In genomic region chr1:209425959-209426358, GRCh38 we compare ENCODE assay signal across 20 cellular contexts.
DNase-seq lines count a peak whose midpoint lies in the region; ATAC-seq and TF ChIP-seq lines count a peak whose summit lies in the region.
"Had no signal": no experiment of that assay in that cellular context is flagged by ENCODE, and none has a peak within 500 bp of the region (broad histone marks: within the 10 kb centered on the region; RNA-seq: fewer than 3 reads in every experiment).

No MANE protein-coding gene starts in this region.

- H3K23ac ChIP-seq in neuronal stem cell (ENCODE audit: low read depth, low read length, poor library complexity), result no peak overlapping the region

- H2AFZ ChIP-seq in neuronal stem cell (ENCODE audit: low read length), result no peak overlapping the region

- CTCF ChIA-PET in activated CD4-positive, alpha-beta T cell treated with anti-CD3 and anti-CD28 coated beads, Interleukin-2, amount 10 ng/mL, durations not matched to agents 7 days and 5 days (lab: Charles Lee), result no interaction called here
- CTCF ChIA-PET in activated CD4-positive, alpha-beta T cell treated with anti-CD3 and anti-CD28 coated beads for 36 hours (lab: Charles Lee), result no interaction called here

- POLR2A ChIA-PET in activated CD4-positive, alpha-beta T cell treated with anti-CD3 and anti-CD28 coated beads, Interleukin-2, amount 10 ng/mL, durations not matched to agents 7 days and 5 days (lab: Charles Lee), result no interaction called here
- POLR2A ChIA-PET in activated CD4-positive, alpha-beta T cell treated with anti-CD3 and anti-CD28 coated beads for 36 hours (lab: Charles Lee), result no interaction called here

- H3K14ac ChIP-seq in neuronal stem cell (ENCODE audit: low read length), result no peak overlapping the region

- peaks cover 6% of the 10 kb centered on the region for H3K27me3 Mint-ChIP-seq in activated CD4-positive, alpha-beta T cell treated with anti-CD3 and anti-CD28 coated beads, Interleukin-2, amount 10 ng/mL, durations not matched to agents 7 days and 5 days
- peaks cover 11% of the 10 kb centered on the region for H3K27me3 Mint-ChIP-seq in activated CD4-positive, alpha-beta T cell treated with anti-CD3 and anti-CD28 coated beads for 36 hours

- no CpG with 5 or more reads among the region's 5 CpGs for WGBS in neuronal stem cell (ENCODE audit: extremely low coverage in 2 of 2, insufficient read length in 2 of 2, insufficient replicate concordance in 1 of 2), 2 donors

- H2BK5ac ChIP-seq in neuronal stem cell (ENCODE audit: low read length), result no peak overlapping the region

- H3K27ac ChIP-seq in coronary artery (no peak overlapping the region), neuronal stem cell (replicated peaks; ENCODE audit: low read length) (no peak overlapping the region)
- H3K27ac ChIP-seq: C4-2B had no signal

- ATAC-seq in activated CD4-positive, alpha-beta T cell treated with anti-CD3 and anti-CD28 coated beads for 36 hours, result no peak
- ATAC-seq: SK-N-SH treated with all-trans-retinoic acid at 6 μM for 48 hours had no signal

- H3K4me1 ChIP-seq in neuronal stem cell (ENCODE audit: control insufficient read depth in 2 of 2, insufficient read depth in 1 of 2, low read depth in 1 of 2, low read length in 2 of 2), result peaks cover 0 to 34% of the 10 kb centered on the region in 2 donors

- no peak overlapping the region for H4K91ac ChIP-seq in neuronal stem cell (ENCODE audit: low read depth, low read length, poor library complexity)

- peak; percentile 6 for DNase-seq in activated CD4-positive, alpha-beta T cell treated with anti-CD3 and anti-CD28 coated beads, Interleukin-2, amount 10 ng/mL, durations not matched to agents 7 days and 5 days
- DNase-seq in activated CD4-positive, alpha-beta T cell treated with anti-CD3 and anti-CD28 coated beads for 36 hours, result no peak
- DNase-seq in GDM1 (lab: John Stamatoyannopoulos, UW) (peak; percentile 64), coronary artery (ENCODE audit: low spot score) (peak; percentile 4), neuronal stem cell (ENCODE audit: low spot score) (no peak), head of caudate nucleus (no peak), SHP77 treated with DMSO at 0.1 percent for 48 hours (lab: John Stamatoyannopoulos, UW) (no peak), H4 (ENCODE audit: low spot score) (no peak)
- DNase-seq: 8988T, GF-D8, H9, MM.1S, NCI-H1048, NCI-H1436, NCI-H1930, NCI-H226, NCI-H510A treated with DMSO at 0.1 percent for 48 hours, NCI-H748 treated with DMSO at 0.1 percent for 48 hours had no signal

- no peak for TF ChIP-seq CTCF in coronary artery (IDR thresholded peaks at IDR 0.05)

- H2AK5ac ChIP-seq in neuronal stem cell (ENCODE audit: low read depth, low read length), result no peak overlapping the region

- no peaks in the 10 kb centered on the region for H3K9me3 Mint-ChIP-seq in activated CD4-positive, alpha-beta T cell treated with anti-CD3 and anti-CD28 coated beads, Interleukin-2, amount 10 ng/mL, durations not matched to agents 7 days and 5 days
- no peaks in the 10 kb centered on the region for H3K9me3 Mint-ChIP-seq in activated CD4-positive, alpha-beta T cell treated with anti-CD3 and anti-CD28 coated beads for 36 hours (ENCODE audit: low read depth)
- H3K9me3 Mint-ChIP-seq: H9 had no signal

- peak overlapping the region; percentile 35 for H3K18ac ChIP-seq in neuronal stem cell (ENCODE audit: low read length)

- no peak overlapping the region for H3K4me3 ChIP-seq in coronary artery
- H3K4me3 ChIP-seq in neuronal stem cell (ENCODE audit: low read length in 2 of 2), result no peak overlapping the region

- H3K4me2 ChIP-seq in neuronal stem cell (ENCODE audit: insufficient read depth, low read length, poor library complexity, severe bottlenecking), result no peak overlapping the region

- peak overlapping the region; percentile 26 for H2BK15ac ChIP-seq in neuronal stem cell (ENCODE audit: low read length)

- H3K9me3 ChIP-seq in neuronal stem cell (replicated peaks in 1 of 2; ENCODE audit: control insufficient read depth in 2 of 2, insufficient read depth in 1 of 2, low read depth in 1 of 2, low read length in 2 of 2), result no peaks in the 10 kb centered on the region

- H3K27ac Mint-ChIP-seq in activated CD4-positive, alpha-beta T cell treated with anti-CD3 and anti-CD28 coated beads, Interleukin-2, amount 10 ng/mL, durations not matched to agents 7 days and 5 days, result no peak overlapping the region
- no peak overlapping the region for H3K27ac Mint-ChIP-seq in activated CD4-positive, alpha-beta T cell treated with anti-CD3 and anti-CD28 coated beads for 36 hours
- H3K27ac Mint-ChIP-seq: H9 had no signal

- no peaks in the 10 kb centered on the region for H3K36me3 ChIP-seq in neuronal stem cell (replicated peaks in 1 of 2; ENCODE audit: control insufficient read depth in 2 of 2, insufficient read depth in 2 of 2, low read length in 2 of 2)

- no peaks in the 10 kb centered on the region for H3K79me1 ChIP-seq in neuronal stem cell (ENCODE audit: low read depth, low read length)

- H3K4me3 Mint-ChIP-seq in activated CD4-positive, alpha-beta T cell treated with anti-CD3 and anti-CD28 coated beads, Interleukin-2, amount 10 ng/mL, durations not matched to agents 7 days and 5 days, result no peak overlapping the region
- no peak overlapping the region for H3K4me3 Mint-ChIP-seq in activated CD4-positive, alpha-beta T cell treated with anti-CD3 and anti-CD28 coated beads for 36 hours
- H3K4me3 Mint-ChIP-seq: H9 had no signal

- H3K4me1 Mint-ChIP-seq in activated CD4-positive, alpha-beta T cell treated with anti-CD3 and anti-CD28 coated beads, Interleukin-2, amount 10 ng/mL, durations not matched to agents 7 days and 5 days, result peaks cover 6% of the 10 kb centered on the region
- H3K4me1 Mint-ChIP-seq in activated CD4-positive, alpha-beta T cell treated with anti-CD3 and anti-CD28 coated beads for 36 hours, result no peaks in the 10 kb centered on the region

- intact Hi-C loops in activated CD4-positive, alpha-beta T cell treated with anti-CD3 and anti-CD28 coated beads for 36 hours (cut with DNase I, micrococcal nuclease), result no loop called here
- intact Hi-C loops in head of caudate nucleus (cut with DNase I), result no loop called here

- no peak overlapping the region for H4K8ac ChIP-seq in neuronal stem cell (ENCODE audit: low read depth, low read length)

- H2BK120ac ChIP-seq in neuronal stem cell (ENCODE audit: low read depth, low read length), result no peak overlapping the region

- no peak overlapping the region for H2BK12ac ChIP-seq in neuronal stem cell (ENCODE audit: low read length)

- H3K27me3 ChIP-seq in neuronal stem cell (ENCODE audit: control insufficient read depth in 3 of 3, insufficient read depth in 3 of 3, low read depth in 1 of 3, low read length in 3 of 3), result no peaks in the 10 kb centered on the region

- no peak overlapping the region for H3K9ac ChIP-seq in neuronal stem cell (ENCODE audit: low read depth, low read length, poor library complexity)

- no peaks in the 10 kb centered on the region for H3K36me3 Mint-ChIP-seq in activated CD4-positive, alpha-beta T cell treated with anti-CD3 and anti-CD28 coated beads, Interleukin-2, amount 10 ng/mL, durations not matched to agents 7 days and 5 days (ENCODE audit: low read depth)
- H3K36me3 Mint-ChIP-seq in activated CD4-positive, alpha-beta T cell treated with anti-CD3 and anti-CD28 coated beads for 36 hours (ENCODE audit: low read depth), result no peaks in the 10 kb centered on the region

- H3K4ac ChIP-seq in neuronal stem cell (ENCODE audit: low read length), result no peak overlapping the region

Comparison
In these comparisons a context has a peak if more than half of its experiments do, and no peak if none do; other contexts are left out.
1. DNase-seq: peak in activated CD4-positive, alpha-beta T cell treated with anti-CD3 and anti-CD28 coated beads, Interleukin-2, amount 10 ng/mL, durations not matched to agents 7 days and 5 days (single experiment), GDM1 (single experiment) and coronary artery (single experiment); none in activated CD4-positive, alpha-beta T cell treated with anti-CD3 and anti-CD28 coated beads for 36 hours (single experiment), neuronal stem cell (single experiment), head of caudate nucleus (0 of 42), SHP77 treated with DMSO at 0.1 percent for 48 hours (single experiment) and H4 (single experiment).